In genomic region chr16:56860226-56861020, GRCh38 we compare ENCODE assay signal across 1 cellular context.
TF ChIP-seq lines count a peak whose summit lies in the region.

No MANE protein-coding gene starts in this region.

TF ChIP-seq in SK-N-SH, 30 proteins besides CTCF, POLR2A, EP300 and RAD21 (continued from another document):
- TF ChIP-seq REST (IDR thresholded peaks at IDR 0.05; ENCODE audit: low read depth, low read length) (no peak), JUND (IDR thresholded peaks at IDR 0.05) (no peak), RFX5 (IDR thresholded peaks at IDR 0.05; ENCODE audit: low read length) (no peak), MEF2A (IDR thresholded peaks at IDR 0.05; ENCODE audit: borderline replicate concordance, low read depth) (no peak), CHD2 (IDR thresholded peaks at IDR 0.05; ENCODE audit: low read length, partially characterized antibody) (no peak), SIN3A (IDR thresholded peaks at IDR 0.05; ENCODE audit: borderline replicate concordance, low read depth, low read length) (no peak), NFIC (IDR thresholded peaks at IDR 0.05; ENCODE audit: borderline replicate concordance) (no peak), SMC3 (IDR thresholded peaks at IDR 0.05; ENCODE audit: low read depth, low read length) (no peak)
- TF ChIP-seq, protein P1, sequence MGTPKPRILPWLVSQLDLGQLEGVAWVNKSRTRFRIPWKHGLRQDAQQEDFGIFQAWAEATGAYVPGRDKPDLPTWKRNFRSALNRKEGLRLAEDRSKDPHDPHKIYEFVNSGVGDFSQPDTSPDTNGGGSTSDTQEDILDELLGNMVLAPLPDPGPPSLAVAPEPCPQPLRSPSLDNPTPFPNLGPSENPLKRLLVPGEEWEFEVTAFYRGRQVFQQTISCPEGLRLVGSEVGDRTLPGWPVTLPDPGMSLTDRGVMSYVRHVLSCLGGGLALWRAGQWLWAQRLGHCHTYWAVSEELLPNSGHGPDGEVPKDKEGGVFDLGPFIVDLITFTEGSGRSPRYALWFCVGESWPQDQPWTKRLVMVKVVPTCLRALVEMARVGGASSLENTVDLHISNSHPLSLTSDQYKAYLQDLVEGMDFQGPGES (IDR thresholded peaks at IDR 0.05; ENCODE audit: low read depth, low read length), result no peak
- TF ChIP-seq, protein P2, sequence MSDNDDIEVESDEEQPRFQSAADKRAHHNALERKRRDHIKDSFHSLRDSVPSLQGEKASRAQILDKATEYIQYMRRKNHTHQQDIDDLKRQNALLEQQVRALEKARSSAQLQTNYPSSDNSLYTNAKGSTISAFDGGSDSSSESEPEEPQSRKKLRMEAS (IDR thresholded peaks at IDR 0.05; ENCODE audit: low read depth), result no peak
